16 cellular contexts compared by ENCODE assay signal in genomic region chr3:190024912-190025311, GRCh38.
DNase-seq lines count a peak whose midpoint lies in the region; ATAC-seq and TF ChIP-seq lines count a peak whose summit lies in the region.
"Had no signal": no experiment of that assay in that cellular context is flagged by ENCODE, and none has a peak within 500 bp of the region (broad histone marks: within the 10 kb centered on the region; RNA-seq: fewer than 3 reads in every experiment).

No MANE protein-coding gene starts in this region.

- TF ChIP-seq CTCF in astrocyte of the spinal cord (IDR thresholded peaks at IDR 0.05; ENCODE audit: low read depth, low read length), result no peak
- no peak for TF ChIP-seq CTCF in dorsolateral prefrontal cortex (IDR thresholded peaks at IDR 0.05 in 54 of 56, conservative IDR thresholded peaks at IDR 0.05 in 2 of 56; ENCODE audit: low read depth in 1 of 56, partially characterized antibody in 56 of 56)
- no peak for TF ChIP-seq CTCF in RWPE1 (conservative IDR thresholded peaks at IDR 0.05; ENCODE audit: low read depth)

- no peaks in the 10 kb centered on the region for H3K27me3 ChIP-seq in dorsolateral prefrontal cortex

- ATAC-seq in GM18861 (IDR thresholded peaks at IDR 0.05; ENCODE audit: unreplicated experiment), result peak; percentile 88
- no peak for ATAC-seq in HG02623 (IDR thresholded peaks at IDR 0.05; ENCODE audit: unreplicated experiment)
- ATAC-seq in GM18909 (IDR thresholded peaks at IDR 0.05; ENCODE audit: poor library complexity, unreplicated experiment), result no peak

- H3K4me3 ChIP-seq in astrocyte of the spinal cord (ENCODE audit: low read depth, low read length) (no peak overlapping the region), dorsolateral prefrontal cortex (no peak overlapping the region)
- H3K4me3 ChIP-seq: prostate gland had no signal

- CTCF ChIA-PET in RWPE1 (lab: Yijun Ruan, JAX), result interaction anchor here (0.6 kb wide), 1 partner anchor 298 kb away, joined by 3 read pairs; no protein-coding TSS in a partner anchor

- H3K27ac ChIP-seq in dorsolateral prefrontal cortex (no peak overlapping the region), RWPE1 (no peak overlapping the region)
- H3K27ac ChIP-seq: prostate gland, VCaP had no signal

- intact Hi-C loops in dorsolateral prefrontal cortex (cut with DNase I), result no loop called here

- peak; percentile 45 for DNase-seq in HS-5 (ENCODE audit: low read depth)
- peak; percentile 65 for DNase-seq in astrocyte of the spinal cord (ENCODE audit: low read depth, low spot score)
- DNase-seq in renal cortical epithelial cell (ENCODE audit: low read depth), result peak; percentile 57
- no peak for DNase-seq in dorsolateral prefrontal cortex
- no peak for DNase-seq in RWPE1 (ENCODE audit: low spot score)
- DNase-seq: activated T-cell treated with anti-CD3 and anti-CD28 coated beads, Interleukin-2, amount 50 U/mL, for 72 hours; caudate nucleus; DMS53; NCI-H1694 treated with DMSO at 0.1 percent for 48 hours; RPMI8226; trophoblast cell had no signal

- in situ Hi-C loops in astrocyte of the spinal cord (cut with HindIII; ENCODE audit: low sequenced_read_pairs), result no loop called here

- POLR2A ChIA-PET in RWPE1 (lab: Yijun Ruan, JAX; ENCODE audit: low non-redundant PET), result no interaction called here

Comparison
In these comparisons a context has a peak if more than half of its experiments do, and no peak if none do; other contexts are left out.
1. DNase-seq: peak in HS-5 (single experiment), astrocyte of the spinal cord (single experiment) and renal cortical epithelial cell (single experiment); none in dorsolateral prefrontal cortex (0 of 10) and RWPE1 (single experiment).